In the genomic region with DNA sequence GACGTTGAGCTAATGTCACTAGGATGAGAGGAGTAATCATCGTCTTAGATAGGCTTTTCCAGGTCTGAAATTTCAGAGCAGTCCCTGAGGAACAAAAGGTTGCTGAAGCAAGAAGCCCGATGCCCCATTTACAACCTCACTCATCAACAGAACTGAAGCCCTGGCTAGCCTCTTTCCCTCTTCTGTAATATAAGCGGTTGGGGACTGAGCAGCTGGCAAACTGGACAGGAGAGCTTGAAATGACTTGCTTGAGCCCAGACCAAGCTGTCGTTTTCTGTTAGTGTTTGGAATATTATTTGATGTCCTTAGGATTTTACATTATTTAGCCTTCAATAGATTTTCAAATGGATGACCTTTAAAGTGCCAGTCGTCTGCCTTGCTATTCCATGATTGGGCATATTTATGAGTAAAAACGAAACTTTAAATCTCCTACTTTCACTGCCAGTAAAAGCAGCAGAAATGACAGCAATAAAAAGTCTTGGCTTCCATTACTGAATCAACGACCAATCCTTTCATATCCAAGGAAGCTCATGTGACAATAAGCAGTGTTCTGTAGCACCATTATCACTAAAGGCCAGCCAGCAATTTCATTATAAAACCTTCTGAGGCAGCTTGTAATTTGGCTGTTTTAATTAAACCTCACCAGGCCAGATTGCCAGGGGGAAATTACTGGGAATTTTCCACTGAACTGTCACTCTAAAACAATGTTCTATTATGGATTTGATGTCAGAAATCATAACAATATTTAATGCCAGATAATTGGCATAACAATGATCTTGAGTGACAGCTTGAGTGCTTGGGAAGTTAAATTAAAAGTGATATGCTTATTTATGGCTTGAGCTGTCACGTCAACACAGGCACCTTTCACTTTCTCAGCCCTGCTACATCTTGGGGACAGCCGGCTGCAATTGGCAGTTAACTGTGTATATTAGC, we compare ENCODE assay signal across 1 cellular context.
TF ChIP-seq lines count a peak whose summit lies in the region.

No MANE protein-coding gene starts in this region.

TF ChIP-seq in K562, 482 proteins besides CTCF, POLR2A, EP300 and RAD21 (continued from another document):
- TF ChIP-seq, protein P1, sequence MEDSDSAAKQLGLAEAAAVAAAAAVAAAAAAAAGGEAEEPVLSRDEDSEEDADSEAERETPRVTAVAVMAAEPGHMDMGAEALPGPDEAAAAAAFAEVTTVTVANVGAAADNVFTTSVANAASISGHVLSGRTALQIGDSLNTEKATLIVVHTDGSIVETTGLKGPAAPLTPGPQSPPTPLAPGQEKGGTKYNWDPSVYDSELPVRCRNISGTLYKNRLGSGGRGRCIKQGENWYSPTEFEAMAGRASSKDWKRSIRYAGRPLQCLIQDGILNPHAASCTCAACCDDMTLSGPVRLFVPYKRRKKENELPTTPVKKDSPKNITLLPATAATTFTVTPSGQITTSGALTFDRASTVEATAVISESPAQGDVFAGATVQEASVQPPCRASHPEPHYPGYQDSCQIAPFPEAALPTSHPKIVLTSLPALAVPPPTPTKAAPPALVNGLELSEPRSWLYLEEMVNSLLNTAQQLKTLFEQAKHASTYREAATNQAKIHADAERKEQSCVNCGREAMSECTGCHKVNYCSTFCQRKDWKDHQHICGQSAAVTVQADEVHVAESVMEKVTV (CRISPR knock-in tag; IDR thresholded peaks at IDR 0.05) = no peak
- TF ChIP-seq, protein P2, sequence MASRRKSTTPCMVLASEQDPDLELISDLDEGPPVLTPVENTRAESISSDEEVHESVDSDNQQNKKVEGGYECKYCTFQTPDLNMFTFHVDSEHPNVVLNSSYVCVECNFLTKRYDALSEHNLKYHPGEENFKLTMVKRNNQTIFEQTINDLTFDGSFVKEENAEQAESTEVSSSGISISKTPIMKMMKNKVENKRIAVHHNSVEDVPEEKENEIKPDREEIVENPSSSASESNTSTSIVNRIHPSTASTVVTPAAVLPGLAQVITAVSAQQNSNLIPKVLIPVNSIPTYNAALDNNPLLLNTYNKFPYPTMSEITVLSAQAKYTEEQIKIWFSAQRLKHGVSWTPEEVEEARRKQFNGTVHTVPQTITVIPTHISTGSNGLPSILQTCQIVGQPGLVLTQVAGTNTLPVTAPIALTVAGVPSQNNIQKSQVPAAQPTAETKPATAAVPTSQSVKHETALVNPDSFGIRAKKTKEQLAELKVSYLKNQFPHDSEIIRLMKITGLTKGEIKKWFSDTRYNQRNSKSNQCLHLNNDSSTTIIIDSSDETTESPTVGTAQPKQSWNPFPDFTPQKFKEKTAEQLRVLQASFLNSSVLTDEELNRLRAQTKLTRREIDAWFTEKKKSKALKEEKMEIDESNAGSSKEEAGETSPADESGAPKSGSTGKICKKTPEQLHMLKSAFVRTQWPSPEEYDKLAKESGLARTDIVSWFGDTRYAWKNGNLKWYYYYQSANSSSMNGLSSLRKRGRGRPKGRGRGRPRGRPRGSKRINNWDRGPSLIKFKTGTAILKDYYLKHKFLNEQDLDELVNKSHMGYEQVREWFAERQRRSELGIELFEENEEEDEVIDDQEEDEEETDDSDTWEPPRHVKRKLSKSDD (conservative IDR thresholded peaks at IDR 0.05; ENCODE audit: low read length) = no peak
- TF ChIP-seq C11orf30 (IDR thresholded peaks at IDR 0.05; ENCODE audit: low read depth) (no peak), ZNF561 (CRISPR knock-in tag; conservative IDR thresholded peaks at IDR 0.05) (no peak), ZSCAN32 (CRISPR knock-in tag; IDR thresholded peaks at IDR 0.05) (no peak)
TF ChIP-seq in K562: peak in this region for 3.
